Comparison of ENCODE assay signal across 9 cellular contexts in the genomic region with DNA sequence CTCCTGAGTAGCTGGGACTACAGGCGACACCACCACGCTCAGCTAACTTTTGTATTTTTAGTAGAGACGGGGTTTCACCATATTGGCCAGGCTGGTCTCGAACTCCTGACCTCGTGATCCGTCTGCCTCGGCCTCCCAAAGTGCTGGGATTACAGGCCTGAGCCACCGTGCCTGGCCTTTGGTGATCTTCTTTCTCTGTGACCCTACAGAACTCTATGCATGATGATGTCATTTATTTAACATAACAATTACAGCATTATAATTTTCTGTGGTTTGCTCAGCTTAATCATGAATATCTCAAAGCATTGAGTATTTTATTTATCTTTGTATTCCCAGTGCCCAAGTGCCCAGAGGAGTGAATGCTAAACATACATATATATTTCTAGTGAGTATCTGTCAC. TPM values are rescaled to one million over a fixed set of nuclear protein-coding genes. Genes with fewer than 3 reads are reported as not detected.
DNase-seq lines count a peak whose midpoint lies in the region; ATAC-seq and TF ChIP-seq lines count a peak whose summit lies in the region.
"Not testable (repeated sequence)": the region's sequence is repeated elsewhere in the genome, so short reads cannot be mapped to it uniquely, and the experiment has no call there.
"Had no signal": no experiment of that assay in that cellular context is flagged by ENCODE, and none has a peak within 500 bp of the region (broad histone marks: within the 10 kb centered on the region; RNA-seq: fewer than 3 reads in every experiment).

No MANE protein-coding gene starts in this region.

- POLR2A ChIA-PET in CD8-positive, alpha-beta T cell (lab: Charles Lee) = interaction anchor here (1.8 to 4.5 kb wide), 2 partner anchors 9 to 16 kb away, joined by 7 to 26 read pairs; partner anchors contain the start of genes PIP4P1 and PNP
- POLR2A ChIA-PET in T-cell (lab: Charles Lee) = interaction anchor here (0.6 to 0.7 kb wide), 5 partner anchors 8 to 40 kb away, joined by 3 to 8 read pairs (median 5); partner anchors contain the start of gene PIP4P1 (in 1 of the 2)
- POLR2A ChIA-PET in activated CD8-positive, alpha-beta T cell treated with anti-CD3 and anti-CD28 coated beads, Interleukin-2, amount 10 ng/mL, durations not matched to agents 7 days and 5 days (lab: Charles Lee) = interaction anchor here (0.9 kb wide), 1 partner anchor 9 kb away, joined by 3 read pairs; the partner anchor contains the start of gene PIP4P1

- not testable (repeated sequence) for TF ChIP-seq CTCF in CD8-positive, alpha-beta T cell (IDR thresholded peaks at IDR 0.05); HFFc6 (IDR thresholded peaks at IDR 0.05); nephron progenitor cell (IDR thresholded peaks at IDR 0.05)

- peaks cover 22% of the 10 kb centered on the region for H3K36me3 Mint-ChIP-seq in CD8-positive, alpha-beta T cell
- peaks cover 37% of the 10 kb centered on the region for H3K36me3 Mint-ChIP-seq in HFFc6 (ENCODE audit: low read depth)
- peaks cover 40% of the 10 kb centered on the region for H3K36me3 Mint-ChIP-seq in T-cell
- H3K36me3 Mint-ChIP-seq in activated CD8-positive, alpha-beta T cell treated with anti-CD3 and anti-CD28 coated beads, Interleukin-2, amount 10 ng/mL, durations not matched to agents 7 days and 5 days (ENCODE audit: low read depth) = peaks cover 37% of the 10 kb centered on the region
- peaks cover 11% of the 10 kb centered on the region for H3K36me3 Mint-ChIP-seq in activated naive CD8-positive, alpha-beta T cell
- peaks cover 44% of the 10 kb centered on the region for H3K36me3 Mint-ChIP-seq in nephron progenitor cell (ENCODE audit: low read depth)

- H3K4me3 Mint-ChIP-seq in CD8-positive, alpha-beta T cell = peak overlapping the region; percentile 13
- 0 out of 2 replicates have a peak overlapping the region, but pooled peaks have one; percentile 9 for H3K4me3 Mint-ChIP-seq in HFFc6
- peak overlapping the region in 2 of 3 donors; percentile 13 to 26 for H3K4me3 Mint-ChIP-seq in T-cell
- H3K4me3 Mint-ChIP-seq in activated CD8-positive, alpha-beta T cell treated with anti-CD3 and anti-CD28 coated beads, Interleukin-2, amount 10 ng/mL, durations not matched to agents 7 days and 5 days = peak overlapping the region; percentile 41
- peak overlapping the region; percentile 72 for H3K4me3 Mint-ChIP-seq in activated naive CD8-positive, alpha-beta T cell
- peak overlapping the region; percentile 65 for H3K4me3 Mint-ChIP-seq in nephron progenitor cell

- H3K27ac Mint-ChIP-seq in CD8-positive, alpha-beta T cell = peak overlapping the region; percentile 78
- H3K27ac Mint-ChIP-seq in HFFc6, T-cell, nephron progenitor cell: not testable (repeated sequence)
- H3K27ac Mint-ChIP-seq in activated CD8-positive, alpha-beta T cell treated with anti-CD3 and anti-CD28 coated beads, Interleukin-2, amount 10 ng/mL, durations not matched to agents 7 days and 5 days = peak overlapping the region; percentile 53
- peak overlapping the region; percentile 70 for H3K27ac Mint-ChIP-seq in activated naive CD8-positive, alpha-beta T cell

- CTCF ChIA-PET in CD8-positive, alpha-beta T cell (lab: Charles Lee) = interaction anchor here (1.0 to 1.5 kb wide), 2 partner anchors 25 to 51 kb away, joined by 3 to 4 read pairs; no protein-coding TSS in a partner anchor
- CTCF ChIA-PET in T-cell (lab: Charles Lee) = interaction anchor here (0.6 to 1.3 kb wide), 3 partner anchors 37 to 113 kb away, joined by 3 to 4 read pairs (median 3); no protein-coding TSS in a partner anchor
- CTCF ChIA-PET in activated CD8-positive, alpha-beta T cell treated with anti-CD3 and anti-CD28 coated beads, Interleukin-2, amount 10 ng/mL, durations not matched to agents 7 days and 5 days (lab: Charles Lee) = interaction anchor here (1.1 to 1.9 kb wide), 5 partner anchors 9 to 125 kb away, joined by 3 to 10 read pairs (median 3); partner anchors contain the start of gene PIP4P1

- not testable (repeated sequence) for ATAC-seq in CD8-positive, alpha-beta T cell; T-cell (replicated peaks in 1 of 4); activated CD8-positive, alpha-beta T cell treated with anti-CD3 and anti-CD28 coated beads, Interleukin-2, amount 10 ng/mL, durations not matched to agents 7 days and 5 days

- not testable (repeated sequence) for H3K27me3 ChIP-seq in CD8-positive, alpha-beta T cell (ENCODE audit: insufficient read depth, low read length)

- H3K9me3 Mint-ChIP-seq in CD8-positive, alpha-beta T cell; HFFc6; T-cell; activated CD8-positive, alpha-beta T cell treated with anti-CD3 and anti-CD28 coated beads, Interleukin-2, amount 10 ng/mL, durations not matched to agents 7 days and 5 days (ENCODE audit: insufficient read depth); activated naive CD8-positive, alpha-beta T cell (ENCODE audit: low read depth); nephron progenitor cell: not testable (repeated sequence)

- H3K36me3 ChIP-seq in CD8-positive, alpha-beta T cell (ENCODE audit: insufficient read depth, low read length) = peaks cover 54% of the 10 kb centered on the region

- not testable (repeated sequence) for H3K27ac ChIP-seq in CD8-positive, alpha-beta T cell (ENCODE audit: low read depth, low read length)

- not testable (repeated sequence) for DNase-seq in CD8-positive, alpha-beta T cell; HFFc6; T-cell; activated CD8-positive, alpha-beta T cell treated with anti-CD3 and anti-CD28 coated beads, Interleukin-2, amount 10 ng/mL, durations not matched to agents 7 days and 5 days; nephron progenitor cell
- DNase-seq in cardiac septum (ENCODE audit: low spot score) = peak; percentile 63

- not testable (repeated sequence) for H3K4me3 ChIP-seq in CD8-positive, alpha-beta T cell (ENCODE audit: low read depth, low read length)

- H3K4me1 ChIP-seq in CD8-positive, alpha-beta T cell (ENCODE audit: insufficient read depth, low read length) = peaks cover 25% of the 10 kb centered on the region

- intact Hi-C loops in CD8-positive, alpha-beta T cell (cut with DNase I, micrococcal nuclease); cardiac septum (cut with DNase I): not testable (repeated sequence)

- not testable (repeated sequence) for H3K27me3 Mint-ChIP-seq in CD8-positive, alpha-beta T cell (ENCODE audit: low read depth); HFFc6 (ENCODE audit: insufficient read depth); T-cell; activated CD8-positive, alpha-beta T cell treated with anti-CD3 and anti-CD28 coated beads, Interleukin-2, amount 10 ng/mL, durations not matched to agents 7 days and 5 days (ENCODE audit: low read depth); activated naive CD8-positive, alpha-beta T cell; nephron progenitor cell (ENCODE audit: low read depth, poor library complexity)

- peaks cover 11% of the 10 kb centered on the region for H3K4me1 Mint-ChIP-seq in CD8-positive, alpha-beta T cell (ENCODE audit: low read depth)
- not testable (repeated sequence) for H3K4me1 Mint-ChIP-seq in HFFc6 (ENCODE audit: low read depth); nephron progenitor cell
- peaks cover 11 to 19% (median 12%) of the 10 kb centered on the region in 3 donors for H3K4me1 Mint-ChIP-seq in T-cell
- H3K4me1 Mint-ChIP-seq in activated CD8-positive, alpha-beta T cell treated with anti-CD3 and anti-CD28 coated beads, Interleukin-2, amount 10 ng/mL, durations not matched to agents 7 days and 5 days (ENCODE audit: low read depth) = peaks cover 12% of the 10 kb centered on the region
- peaks cover 28% of the 10 kb centered on the region for H3K4me1 Mint-ChIP-seq in activated naive CD8-positive, alpha-beta T cell (ENCODE audit: low read depth)

- not testable (repeated sequence) for H3K9me3 ChIP-seq in CD8-positive, alpha-beta T cell (ENCODE audit: low read length)

RNA-seq across cellular contexts. Expression of gene OSGEP, which starts 1.8 kb away (rescaled TPM):
- 10 to 100 TPM; 40.7 to 47.4 TPM for total RNA-seq in CD8-positive, alpha-beta T cell
- total RNA-seq in HFFc6 (2021; fragmentation: NEBNext Ultra II Directional; extraction: Animal tissue kit (Norgen Biotek cat#: 25700)) = 10 to 100 TPM; 26.4 to 33.8 (median 30.7) TPM
- total RNA-seq in T-cell (10 to 100 TPM; 56.4 to 80.2 (median 61.5) TPM), cardiac septum (21.2 TPM)
- total RNA-seq in activated CD8-positive, alpha-beta T cell treated with anti-CD3 and anti-CD28 coated beads, Interleukin-2, amount 10 ng/mL, durations not matched to agents 7 days and 5 days = 10 to 100 TPM; 51.8 to 56.6 TPM

RNA-seq across cellular contexts. Expression of gene APEX1, which starts 2.2 kb away (rescaled TPM):
- total RNA-seq in CD8-positive, alpha-beta T cell = 100 to 1,000 TPM; 120 to 123 TPM
- 100 to 1,000 TPM; 161 to 189 (median 184) TPM for total RNA-seq in HFFc6 (2021; fragmentation: NEBNext Ultra II Directional; extraction: Animal tissue kit (Norgen Biotek cat#: 25700))
- total RNA-seq in T-cell = 100 to 1,000 TPM in 4 of 5 donors, 10 to 100 TPM in 1; 92.9 to 142 (median 120) TPM
- total RNA-seq in activated CD8-positive, alpha-beta T cell treated with anti-CD3 and anti-CD28 coated beads, Interleukin-2, amount 10 ng/mL, durations not matched to agents 7 days and 5 days = 100 to 1,000 TPM; 135 to 142 TPM
- total RNA-seq in cardiac septum = 66.0 TPM

RNA-seq across cellular contexts. Expression of gene PIP4P1, which starts 8.4 kb away (rescaled TPM):
- 100 to 1,000 TPM in 1 of 2 experiments, 10 to 100 TPM in 1; 87.7 to 105 TPM for total RNA-seq in CD8-positive, alpha-beta T cell
- total RNA-seq in HFFc6 (2021; fragmentation: NEBNext Ultra II Directional; extraction: Animal tissue kit (Norgen Biotek cat#: 25700)) = 10 to 100 TPM; 17.0 to 20.3 (median 19.2) TPM
- total RNA-seq in T-cell (10 to 100 TPM; 54.2 to 72.8 (median 57.5) TPM), cardiac septum (18.2 TPM)
- 10 to 100 TPM; 31.3 to 31.6 TPM for total RNA-seq in activated CD8-positive, alpha-beta T cell treated with anti-CD3 and anti-CD28 coated beads, Interleukin-2, amount 10 ng/mL, durations not matched to agents 7 days and 5 days

RNA-seq across cellular contexts. Expression of gene PNP, which starts 16.4 kb away (rescaled TPM):
- total RNA-seq in CD8-positive, alpha-beta T cell = 10 to 100 TPM; 59.6 to 62.1 TPM
- 10 to 100 TPM; 19.8 to 32.3 (median 25.7) TPM for total RNA-seq in HFFc6 (2021; fragmentation: NEBNext Ultra II Directional; extraction: Animal tissue kit (Norgen Biotek cat#: 25700))
- total RNA-seq in T-cell (10 to 100 TPM; 47.7 to 86.2 (median 77.9) TPM), cardiac septum (17.4 TPM)
- total RNA-seq in activated CD8-positive, alpha-beta T cell treated with anti-CD3 and anti-CD28 coated beads, Interleukin-2, amount 10 ng/mL, durations not matched to agents 7 days and 5 days = 100 to 1,000 TPM; 211 to 216 TPM

RNA-seq across cellular contexts. Expression of gene KLHL33, which starts 16.9 kb away (rescaled TPM):
- total RNA-seq in CD8-positive, alpha-beta T cell = under 1 TPM; 0.11 to 0.19 TPM
- total RNA-seq in HFFc6 (2021; fragmentation: NEBNext Ultra II Directional; extraction: Animal tissue kit (Norgen Biotek cat#: 25700)) = under 1 TPM in 1 of 6 experiments, not detected in 5; 0.05 TPM
- under 1 TPM; 0.07 to 0.65 (median 0.22) TPM for total RNA-seq in T-cell
- total RNA-seq in activated CD8-positive, alpha-beta T cell treated with anti-CD3 and anti-CD28 coated beads, Interleukin-2, amount 10 ng/mL, durations not matched to agents 7 days and 5 days = 1 to 10 TPM; 2.4 to 2.7 TPM
- total RNA-seq in cardiac septum = 0.35 TPM
- total RNA-seq: Daoy, SK-MEL-5 had no signal

Comparison
In these comparisons a context has a peak if more than half of its experiments do, and no peak if none do; other contexts are left out.
1. H3K4me3 Mint-ChIP-seq: peak in every context shown above with its lines; median percentile 72 in activated naive CD8-positive, alpha-beta T cell; 65 in nephron progenitor cell; 41 in activated CD8-positive, alpha-beta T cell treated with anti-CD3 and anti-CD28 coated beads, Interleukin-2, amount 10 ng/mL, durations not matched to agents 7 days and 5 days; 20 in T-cell; 13 in CD8-positive, alpha-beta T cell; 9 in HFFc6.